In the genomic region with DNA sequence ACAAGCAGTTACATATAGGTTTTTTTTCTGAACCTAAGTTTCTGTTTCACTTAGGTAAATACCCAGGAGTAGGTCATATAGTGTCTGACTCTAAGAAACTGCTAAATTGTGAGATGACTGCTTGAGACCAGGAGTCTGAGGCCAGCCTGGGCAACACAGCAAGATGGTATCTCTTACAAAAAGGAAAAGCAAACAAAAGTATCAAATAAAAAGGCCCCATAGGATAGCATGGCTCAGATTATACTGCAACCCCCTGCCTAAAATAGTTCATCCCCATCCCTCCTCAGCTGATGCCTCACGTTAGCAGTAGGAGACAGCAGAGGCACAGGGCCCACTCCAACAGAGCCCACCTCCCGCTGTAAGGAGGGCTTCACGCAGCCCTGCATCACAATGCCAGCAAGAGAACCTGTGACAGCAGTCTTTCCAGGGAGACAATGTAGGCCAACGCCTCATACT, we compare ENCODE assay signal across 8 cellular contexts.
DNase-seq lines count a peak whose midpoint lies in the region; ATAC-seq and TF ChIP-seq lines count a peak whose summit lies in the region.

No MANE protein-coding gene starts in this region.

- H3K4me3 Mint-ChIP-seq in type B pancreatic cell, result no peak overlapping the region

- ATAC-seq in HG02884 (IDR thresholded peaks at IDR 0.05; ENCODE audit: unreplicated experiment), result peak; percentile 92

- H3K4me3 ChIP-seq in BE2C (ENCODE audit: low read depth, low read length), result no peak overlapping the region

- no peaks in the 10 kb centered on the region for H3K9me3 ChIP-seq in BE2C

- TF ChIP-seq CTCF in VCaP (conservative IDR thresholded peaks at IDR 0.05) (no peak), type B pancreatic cell (conservative IDR thresholded peaks at IDR 0.05) (no peak), BE2C (IDR thresholded peaks at IDR 0.05; ENCODE audit: low read depth, low read length) (no peak)

- H3K36me3 Mint-ChIP-seq in type B pancreatic cell, result peaks cover 3% of the 10 kb centered on the region

- H3K36me3 ChIP-seq in BE2C, result no peaks in the 10 kb centered on the region

- peaks cover 21% of the 10 kb centered on the region for H3K4me1 Mint-ChIP-seq in type B pancreatic cell (ENCODE audit: unreplicated experiment)

- peak overlapping the region; percentile 41; the same call in 1 of the 2 replicates for H3K27ac ChIP-seq in VCaP

- H3K4me1 ChIP-seq in BE2C, result no peaks in the 10 kb centered on the region

- H3K27me3 ChIP-seq in BE2C, result no peaks in the 10 kb centered on the region

- DNase-seq in stimulated activated naive CD4-positive, alpha-beta T cell treated with Interleukin-2 at 50 U/mL for 16 hours (lab: John Stamatoyannopoulos, UW), result peak; percentile 25
- DNase-seq in stimulated activated naive CD4-positive, alpha-beta T cell (lab: John Stamatoyannopoulos, UW), result no peak
- DNase-seq in type B pancreatic cell (ENCODE audit: extremely low spot score, unreplicated experiment), result no peak
- no peak for DNase-seq in SHP77 (lab: John Stamatoyannopoulos, UW)
- no peak for DNase-seq in BE2C
- DNase-seq in AG08396 (ENCODE audit: low spot score), result no peak

- H3K9me3 Mint-ChIP-seq in type B pancreatic cell, result no peaks in the 10 kb centered on the region

- H3K27me3 Mint-ChIP-seq in type B pancreatic cell, result no peaks in the 10 kb centered on the region

- peak overlapping the region; percentile 13 for H3K27ac Mint-ChIP-seq in type B pancreatic cell
